Comparison of ENCODE assay signal across 11 cellular contexts in genomic region chr12:118436002-118436724, GRCh38. TPM values are rescaled to one million over a fixed set of nuclear protein-coding genes. Genes with fewer than 3 reads are reported as not detected.
DNase-seq lines count a peak whose midpoint lies in the region; ATAC-seq and TF ChIP-seq lines count a peak whose summit lies in the region.
"Had no signal": no experiment of that assay in that cellular context is flagged by ENCODE, and none has a peak within 500 bp of the region (broad histone marks: within the 10 kb centered on the region; RNA-seq: fewer than 3 reads in every experiment).

No MANE protein-coding gene starts in this region.

- POLR2A ChIA-PET in WTC11 (lab: Charles Lee): interaction anchor here (0.5 kb wide), 1 partner anchor 29 kb away, joined by 5 read pairs; no protein-coding TSS in a partner anchor
- POLR2A ChIA-PET in CD8-positive, alpha-beta memory T cell (lab: Charles Lee): interaction anchor here (0.5 kb wide), 1 partner anchor 426 kb away, joined by 3 read pairs; no protein-coding TSS in a partner anchor

- no peak overlapping the region for H3K4ac ChIP-seq in mesendoderm (ENCODE audit: low read depth, low read length)

- H3K9me3 Mint-ChIP-seq in WTC11: peaks cover 4% of the 10 kb centered on the region
- peaks cover 0 to 7% (median 0%) of the 10 kb centered on the region in 5 donors for H3K9me3 Mint-ChIP-seq in CD8-positive, alpha-beta memory T cell

- no peaks in the 10 kb centered on the region for H4K20me1 ChIP-seq in smooth muscle cell (ENCODE audit: low read depth)

- H3K4me1 ChIP-seq in mesendoderm (ENCODE audit: control insufficient read depth, low read depth, low read length) (no peaks in the 10 kb centered on the region), smooth muscle cell (ENCODE audit: low read depth) (no peaks in the 10 kb centered on the region)
- no peaks in the 10 kb centered on the region for H3K4me1 ChIP-seq in CD8-positive, alpha-beta memory T cell (ENCODE audit: insufficient read depth, low read length)

- ATAC-seq in WTC11 (peak; percentile 98), GM18870 (IDR thresholded peaks at IDR 0.05; ENCODE audit: unreplicated experiment) (no peak)

- no peak overlapping the region for H2AK5ac ChIP-seq in mesendoderm (ENCODE audit: low read length)

- peaks cover 11% of the 10 kb centered on the region for H3K4me1 Mint-ChIP-seq in WTC11
- H3K4me1 Mint-ChIP-seq in CD8-positive, alpha-beta memory T cell: no peaks in the 10 kb centered on the region

- no peak overlapping the region for H3K18ac ChIP-seq in mesendoderm (ENCODE audit: low read length)

- H3K23ac ChIP-seq in mesendoderm (ENCODE audit: low read length): no peak overlapping the region

- H3K79me2 ChIP-seq in mesendoderm (ENCODE audit: control insufficient read depth, insufficient read depth, low read length) (no peaks in the 10 kb centered on the region), smooth muscle cell (ENCODE audit: low read depth) (no peaks in the 10 kb centered on the region)

- H4K5ac ChIP-seq in mesendoderm (ENCODE audit: low read length): no peak overlapping the region

- peak overlapping the region; percentile 6; the same call in 1 of the 2 replicates for H3K27ac Mint-ChIP-seq in WTC11
- H3K27ac Mint-ChIP-seq in CD8-positive, alpha-beta memory T cell: no peak overlapping the region

- peak; percentile 29 for TF ChIP-seq CTCF in GM12865 (IDR thresholded peaks at IDR 0.05; ENCODE audit: insufficient read depth, low read depth, low read length, missing control alignments)
- peak; percentile 62 for TF ChIP-seq CTCF in LNCaP clone FGC (IDR thresholded peaks at IDR 0.05; ENCODE audit: control insufficient read depth, extremely low read depth, insufficient read depth)
- peak; percentile 60 for TF ChIP-seq CTCF in WTC11 (IDR thresholded peaks at IDR 0.05)
- TF ChIP-seq CTCF in smooth muscle cell (IDR thresholded peaks at IDR 0.05; ENCODE audit: borderline replicate concordance, insufficient read depth, poor library complexity, severe bottlenecking): no peak

- H3K56ac ChIP-seq in mesendoderm (ENCODE audit: low read length): no peak overlapping the region

- no peaks in the 10 kb centered on the region for H3K9me3 ChIP-seq in CD8-positive, alpha-beta memory T cell (ENCODE audit: low read length)
- H3K9me3 ChIP-seq in smooth muscle cell (replicated peaks; ENCODE audit: low read depth): no peaks in the 10 kb centered on the region

- H2BK15ac ChIP-seq in mesendoderm (replicated peaks; ENCODE audit: low read depth): no peak overlapping the region

- H3K4me3 ChIP-seq in GM12865 (ENCODE audit: low read depth, low read length): no peak overlapping the region
- H3K4me3 ChIP-seq in LNCaP clone FGC (ENCODE audit: low read depth, low read length): no peak overlapping the region
- no peak overlapping the region for H3K4me3 ChIP-seq in mesendoderm (ENCODE audit: low read length)
- no peak overlapping the region for H3K4me3 ChIP-seq in CD8-positive, alpha-beta memory T cell (ENCODE audit: low read length)
- H3K4me3 ChIP-seq in smooth muscle cell: no peak overlapping the region

- no peak overlapping the region for H4K8ac ChIP-seq in mesendoderm (ENCODE audit: low read depth, low read length)

- no peaks in the 10 kb centered on the region for H3K36me3 Mint-ChIP-seq in WTC11
- H3K36me3 Mint-ChIP-seq in CD8-positive, alpha-beta memory T cell: peaks cover 0 to 10% (median 4%) of the 10 kb centered on the region in 3 donors

- no peaks in the 10 kb centered on the region for H3F3A ChIP-seq in smooth muscle cell (ENCODE audit: low read depth)

- H3K79me1 ChIP-seq in mesendoderm (ENCODE audit: low read length): no peaks in the 10 kb centered on the region

- no peaks in the 10 kb centered on the region for H3K36me3 ChIP-seq in mesendoderm (ENCODE audit: control insufficient read depth, insufficient read depth, low read length)
- no peaks in the 10 kb centered on the region for H3K36me3 ChIP-seq in CD8-positive, alpha-beta memory T cell (ENCODE audit: insufficient read depth, low read length)
- H3K36me3 ChIP-seq in smooth muscle cell (ENCODE audit: low read depth): no peaks in the 10 kb centered on the region

- no CpG with 5 or more reads among the region's 9 CpGs for WGBS in mesendoderm (ENCODE audit: extremely low coverage, insufficient coverage, low lambda C conversion rate)
- 82% methylated on average over 9 of the region's 9 CpGs for WGBS in smooth muscle cell (ENCODE audit: low lambda C conversion rate)

- H3K4me2 ChIP-seq in mesendoderm (ENCODE audit: low read length): no peak overlapping the region
- no peak overlapping the region for H3K4me2 ChIP-seq in smooth muscle cell

- H3K27ac ChIP-seq in mesendoderm (ENCODE audit: low read depth, low read length) (no peak overlapping the region), smooth muscle cell (ENCODE audit: low read depth) (no peak overlapping the region)
- H3K27ac ChIP-seq in CD8-positive, alpha-beta memory T cell (ENCODE audit: low read depth, low read length): no peak overlapping the region

- no peak overlapping the region for H2AFZ ChIP-seq in smooth muscle cell (ENCODE audit: low read depth)

- H3K4me3 Mint-ChIP-seq in WTC11: no peak overlapping the region
- H3K4me3 Mint-ChIP-seq in CD8-positive, alpha-beta memory T cell: no peak overlapping the region

- H2BK120ac ChIP-seq in mesendoderm (ENCODE audit: low read depth, low read length): no peak overlapping the region

- H3K27me3 Mint-ChIP-seq in WTC11 (ENCODE audit: low read depth): no peaks in the 10 kb centered on the region
- peaks cover 20 to 30% of the 10 kb centered on the region in 2 donors for H3K27me3 Mint-ChIP-seq in CD8-positive, alpha-beta memory T cell

- H2BK5ac ChIP-seq in mesendoderm (ENCODE audit: low read length): no peak overlapping the region

- H3K9ac ChIP-seq in mesendoderm (ENCODE audit: low read length) (no peak overlapping the region), smooth muscle cell (ENCODE audit: low read depth) (no peak overlapping the region)

- H3K27me3 ChIP-seq in mesendoderm (ENCODE audit: insufficient read depth, low read length, poor library complexity) (no peaks in the 10 kb centered on the region), smooth muscle cell (ENCODE audit: low read depth) (no peaks in the 10 kb centered on the region)
- peaks cover 4% of the 10 kb centered on the region for H3K27me3 ChIP-seq in CD8-positive, alpha-beta memory T cell (ENCODE audit: insufficient read depth, low read length, poor library complexity, severe bottlenecking)

- peak; percentile 33 for DNase-seq in GM12865 (ENCODE audit: low read depth)
- no peak for DNase-seq in LNCaP clone FGC (ENCODE audit: low read depth)
- DNase-seq in WTC11 (ENCODE audit: low spot score): peak; percentile 65
- DNase-seq in mesendoderm: peak; percentile 33
- DNase-seq in GM19240 (ENCODE audit: insufficient read length, low spot score): no peak
- DNase-seq in CD8-positive, alpha-beta memory T cell: no peak
- no peak for DNase-seq in smooth muscle cell (lab: John Stamatoyannopoulos, UW; ENCODE audit: unreplicated experiment)
- DNase-seq: activated CD8-positive, alpha-beta memory T cell treated with anti-CD3 and anti-CD28 coated beads, Interleukin-2, amount 50 U/mL, for 48 hours; effector CD8-positive, alpha-beta T cell; stimulated activated CD4-positive, alpha-beta T cell treated with anti-CD3 and anti-CD28 coated beads, Interleukin-4, amount 100 ng/mL, for 4 hours had no signal

- CTCF ChIA-PET in WTC11 (lab: Charles Lee): interaction anchor here (0.6 to 3.0 kb wide), 19 partner anchors 9 to 520 kb away, joined by 3 to 12 read pairs (median 3); no protein-coding TSS in a partner anchor
- CTCF ChIA-PET in CD8-positive, alpha-beta memory T cell (lab: Charles Lee): no interaction called here

TF ChIP-seq in WTC11, 78 proteins besides CTCF, POLR2A, EP300 and RAD21 (continues in another document):
- TF ChIP-seq NR1H2 (CRISPR knock-in tag; IDR thresholded peaks at IDR 0.05) (no peak), ZNF532 (CRISPR knock-in tag; IDR thresholded peaks at IDR 0.05; ENCODE audit: borderline replicate concordance) (no peak)

RNA-seq across cellular contexts. Expression of gene SUDS3, which starts 59.8 kb away (rescaled TPM):
- total RNA-seq in WTC11 (2021) (63.9 to 65.5 TPM (median 64.7 TPM) in 3 replicates), smooth muscle cell (34.9 and 58.2 TPM in 2 replicates)
- 26.4 TPM for polyA plus RNA-seq in mesendoderm (2013, experiment 1 of 2)
- 26.5 TPM for polyA plus RNA-seq in mesendoderm (2013, experiment 2 of 2)
- total RNA-seq in CD8-positive, alpha-beta memory T cell: 10 to 100 TPM; 23.8 to 25.1 TPM
- 16.2 TPM for polyA plus RNA-seq in CD8-positive, alpha-beta memory T cell
- polyA plus RNA-seq in smooth muscle cell: 11.4 and 16.4 TPM in 2 replicates

Comparison
In these comparisons a context has a peak if more than half of its experiments do, and no peak if none do; other contexts are left out.
1. DNase-seq: peak in GM12865 (single experiment), WTC11 (single experiment) and mesendoderm (single experiment); none in LNCaP clone FGC (single experiment), GM19240 (single experiment), CD8-positive, alpha-beta memory T cell (0 of 5) and smooth muscle cell (single experiment).